In genomic region chr3:65837604-65838003, GRCh38 we compare ENCODE assay signal across 1 cellular context.
TF ChIP-seq lines count a peak whose summit lies in the region.

No MANE protein-coding gene starts in this region.

TF ChIP-seq in SK-N-SH, 30 proteins besides CTCF, POLR2A, EP300 and RAD21 (continued from another document):
- no peak for TF ChIP-seq GABPA (IDR thresholded peaks at IDR 0.05; ENCODE audit: low read depth)
- TF ChIP-seq YY1 (IDR thresholded peaks at IDR 0.05; ENCODE audit: low read depth): no peak
- no peak for TF ChIP-seq TAF1 (IDR thresholded peaks at IDR 0.05; ENCODE audit: borderline replicate concordance, low read depth, low read length)
- no peak for TF ChIP-seq POLR2AphosphoS5 (IDR thresholded peaks at IDR 0.05; ENCODE audit: low read depth, low read length)
- TF ChIP-seq, protein P1, sequence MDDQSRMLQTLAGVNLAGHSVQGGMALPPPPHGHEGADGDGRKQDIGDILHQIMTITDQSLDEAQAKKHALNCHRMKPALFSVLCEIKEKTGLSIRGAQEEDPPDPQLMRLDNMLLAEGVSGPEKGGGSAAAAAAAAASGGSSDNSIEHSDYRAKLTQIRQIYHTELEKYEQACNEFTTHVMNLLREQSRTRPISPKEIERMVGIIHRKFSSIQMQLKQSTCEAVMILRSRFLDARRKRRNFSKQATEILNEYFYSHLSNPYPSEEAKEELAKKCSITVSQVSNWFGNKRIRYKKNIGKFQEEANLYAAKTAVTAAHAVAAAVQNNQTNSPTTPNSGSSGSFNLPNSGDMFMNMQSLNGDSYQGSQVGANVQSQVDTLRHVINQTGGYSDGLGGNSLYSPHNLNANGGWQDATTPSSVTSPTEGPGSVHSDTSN (IDR thresholded peaks at IDR 0.05): no peak
- TF ChIP-seq SMC3 (IDR thresholded peaks at IDR 0.05; ENCODE audit: low read depth, low read length): no peak
- TF ChIP-seq, protein P2, sequence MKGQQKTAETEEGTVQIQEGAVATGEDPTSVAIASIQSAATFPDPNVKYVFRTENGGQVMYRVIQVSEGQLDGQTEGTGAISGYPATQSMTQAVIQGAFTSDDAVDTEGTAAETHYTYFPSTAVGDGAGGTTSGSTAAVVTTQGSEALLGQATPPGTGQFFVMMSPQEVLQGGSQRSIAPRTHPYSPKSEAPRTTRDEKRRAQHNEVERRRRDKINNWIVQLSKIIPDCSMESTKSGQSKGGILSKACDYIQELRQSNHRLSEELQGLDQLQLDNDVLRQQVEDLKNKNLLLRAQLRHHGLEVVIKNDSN (IDR thresholded peaks at IDR 0.05; ENCODE audit: borderline replicate concordance, low read depth): no peak
- no peak for TF ChIP-seq FOXJ3 (CRISPR knock-in tag; IDR thresholded peaks at IDR 0.05)
- TF ChIP-seq RXRA (IDR thresholded peaks at IDR 0.05; ENCODE audit: borderline replicate concordance, low read depth): no peak
- no peak for TF ChIP-seq TCF12 (IDR thresholded peaks at IDR 0.05)
- no peak for TF ChIP-seq RFX5 (IDR thresholded peaks at IDR 0.05; ENCODE audit: low read length)
